24 cellular contexts compared by ENCODE assay signal in genomic region chr1:40789675-40790430, GRCh38. TPM values are rescaled to one million over a fixed set of nuclear protein-coding genes. Genes with fewer than 3 reads are reported as not detected.
A peak's percentile ranks its signal among the peaks of the same experiment; 100 is the strongest.
DNase-seq lines count a peak whose midpoint lies in the region; TF ChIP-seq lines count a peak whose summit lies in the region.
"Had no signal": no experiment of that assay in that cellular context is flagged by ENCODE, and none has a peak within 500 bp of the region (broad histone marks: within the 10 kb centered on the region; RNA-seq: fewer than 3 reads in every experiment).

No MANE protein-coding gene starts in this region.

- no peaks in the 10 kb centered on the region for H3K79me2 ChIP-seq in osteoblast (ENCODE audit: insufficient read depth, low read length)

- H3K36me3 ChIP-seq in esophagus muscularis mucosa (no peaks in the 10 kb centered on the region), osteoblast (ENCODE audit: insufficient read depth, low read length) (no peaks in the 10 kb centered on the region), vagina (no peaks in the 10 kb centered on the region)
- H3K36me3 ChIP-seq: Peyer's patch had no signal

- no peak overlapping the region for H3K4me3 Mint-ChIP-seq in type B pancreatic cell

- no peaks in the 10 kb centered on the region for H3K27me3 ChIP-seq in esophagus muscularis mucosa
- peaks cover 39% of the 10 kb centered on the region for H3K27me3 ChIP-seq in osteoblast (ENCODE audit: insufficient read depth, low read length)
- no peaks in the 10 kb centered on the region for H3K27me3 ChIP-seq in vagina
- H3K27me3 ChIP-seq: Peyer's patch had no signal

- DNase-seq in NCI-H2227 (lab: John Stamatoyannopoulos, UW; ENCODE audit: unreplicated experiment) (peak; percentile 33), NCI-H2227 treated with DMSO at 0.1 percent for 48 hours (lab: John Stamatoyannopoulos, UW) (no peak), esophagus muscularis mucosa (ENCODE audit: extremely low spot score) (no peak), osteoblast (ENCODE audit: insufficient read length, low spot score, missing footprints) (peak; percentile 86), cortex of kidney (lab: John Stamatoyannopoulos, UW) (no peak), vagina (ENCODE audit: extremely low spot score in 2 of 2) (no peak), GF-D8 (lab: John Stamatoyannopoulos, UW) (no peak), type B pancreatic cell (ENCODE audit: extremely low spot score, unreplicated experiment) (no peak)
- DNase-seq: C1 segment of cervical spinal cord, COR-L47, DMS153, HCEC 1CT, KG1, NCI-H1092, NCI-H1694, NCI-H2107, NCI-H446 treated with DMSO at 0.1 percent for 48 hours, NCI-H748 treated with DMSO at 0.1 percent for 48 hours, Peyer's patch, SHP77 had no signal

- H3K4me1 ChIP-seq in esophagus muscularis mucosa (peaks cover 12 to 97% (median 91%) of the 10 kb centered on the region in 4 donors), osteoblast (ENCODE audit: insufficient read depth, low read length) (no peaks in the 10 kb centered on the region), vagina (peaks cover 3% of the 10 kb centered on the region)

- TF ChIP-seq CTCF in esophagus muscularis mucosa (IDR thresholded peaks at IDR 0.05) (no peak), osteoblast (IDR thresholded peaks at IDR 0.05; ENCODE audit: extremely low read depth, low read depth, low read length) (no peak), vagina (IDR thresholded peaks at IDR 0.05) (no peak), type B pancreatic cell (conservative IDR thresholded peaks at IDR 0.05) (no peak)

- H3K4me2 ChIP-seq in osteoblast (ENCODE audit: insufficient read depth, low read length) = no peak overlapping the region

- H3K9me3 Mint-ChIP-seq in type B pancreatic cell = no peaks in the 10 kb centered on the region

- no peak overlapping the region for H3K4me3 ChIP-seq in esophagus muscularis mucosa
- no peak overlapping the region for H3K4me3 ChIP-seq in osteoblast (ENCODE audit: insufficient read depth, low read length)
- H3K4me3 ChIP-seq in vagina = no peak overlapping the region
- H3K4me3 ChIP-seq: GM12878, Peyer's patch had no signal

- H3K9me3 ChIP-seq in esophagus muscularis mucosa (no peaks in the 10 kb centered on the region), osteoblast (ENCODE audit: low read depth, low read length) (no peaks in the 10 kb centered on the region), vagina (no peaks in the 10 kb centered on the region)
- H3K9me3 ChIP-seq: Peyer's patch had no signal

- H3K27ac ChIP-seq in esophagus muscularis mucosa (replicated peaks in 1 of 4) (peak overlapping the region; percentile 60 to 91 (median 88)), osteoblast (ENCODE audit: low read depth, low read length) (no peak overlapping the region), vagina (no peak overlapping the region)
- H3K27ac ChIP-seq: HL-60 had no signal

- TF ChIP-seq POLR2A in esophagus muscularis mucosa (IDR thresholded peaks at IDR 0.05; ENCODE audit: low read depth) = no peak
- no peak for TF ChIP-seq POLR2A in vagina (IDR thresholded peaks at IDR 0.05)

- H3K36me3 Mint-ChIP-seq in type B pancreatic cell = no peaks in the 10 kb centered on the region

- TF ChIP-seq EP300 in esophagus muscularis mucosa (IDR thresholded peaks at IDR 0.05) = no peak

- WGBS in esophagus muscularis mucosa = 71% methylated on average over 13 of the region's 13 CpGs

- peaks cover 22% of the 10 kb centered on the region for H3K27me3 Mint-ChIP-seq in type B pancreatic cell

- H2AFZ ChIP-seq in osteoblast (ENCODE audit: low read length) = no peak overlapping the region

- H4K20me1 ChIP-seq in osteoblast (ENCODE audit: insufficient read depth, low read length) = no peaks in the 10 kb centered on the region

- intact Hi-C loops in esophagus muscularis mucosa (cut with DNase I) = no loop called here
- intact Hi-C loops in vagina (cut with DNase I) = no loop called here

- H3K27ac Mint-ChIP-seq in type B pancreatic cell = no peak overlapping the region

- peaks cover 20% of the 10 kb centered on the region for H3K4me1 Mint-ChIP-seq in type B pancreatic cell (ENCODE audit: unreplicated experiment)

RNA-seq across cellular contexts. Expression of gene KCNQ4, which starts 6.3 kb away (rescaled TPM):
- 10 to 100 TPM in 3 of 4 donors, 1 to 10 TPM in 1; 9.3 to 22.0 (median 17.1) TPM for total RNA-seq in esophagus muscularis mucosa
- not detected in 2 replicates for total RNA-seq in osteoblast
- total RNA-seq in vagina = 2.0 TPM
- total RNA-seq in type B pancreatic cell (ENCODE audit: low replicate concordance) = 0.85 and 1.1 TPM in 2 replicates
- total RNA-seq: A172, M059J had no signal

Comparison
In these comparisons a context has a peak if more than half of its experiments do, and no peak if none do; other contexts are left out.
1. DNase-seq: peak in NCI-H2227 (single experiment) and osteoblast (single experiment); none in NCI-H2227 treated with DMSO at 0.1 percent for 48 hours (single experiment), esophagus muscularis mucosa (single experiment), cortex of kidney (single experiment), vagina (0 of 2), GF-D8 (single experiment) and type B pancreatic cell (single experiment).
2. H3K27ac ChIP-seq: peak in esophagus muscularis mucosa (4 of 4); none in osteoblast (single experiment) and vagina (single experiment).